Comparison of ENCODE assay signal across 10 cellular contexts in the genomic region with DNA sequence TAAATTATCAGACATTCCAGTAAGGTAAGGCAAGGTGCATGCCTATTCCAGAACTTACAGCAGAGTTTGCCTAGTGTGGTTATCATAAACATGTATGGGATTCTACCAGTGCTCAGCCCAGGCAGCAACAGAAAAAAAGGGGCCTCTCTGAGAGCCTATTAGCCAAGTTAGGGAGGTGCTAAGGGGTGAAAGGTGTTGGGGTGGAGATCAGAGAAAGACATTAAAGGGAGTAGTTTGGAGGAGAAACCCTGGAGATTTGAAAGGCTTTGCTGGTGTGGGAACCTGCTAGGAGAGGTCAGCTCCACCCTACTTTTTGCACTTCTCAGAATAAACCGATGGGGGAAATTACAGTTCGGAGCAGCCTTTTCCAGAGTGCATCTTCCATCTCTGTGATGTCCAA. TPM values are rescaled to one million over a fixed set of nuclear protein-coding genes. Genes with fewer than 3 reads are reported as not detected.
DNase-seq lines count a peak whose midpoint lies in the region; ATAC-seq, FAIRE-seq and TF ChIP-seq lines count a peak whose summit lies in the region.
"Had no signal": no experiment of that assay in that cellular context is flagged by ENCODE, and none has a peak within 500 bp of the region (broad histone marks: within the 10 kb centered on the region; RNA-seq: fewer than 3 reads in every experiment).

No MANE protein-coding gene starts in this region.

- POLR2A ChIA-PET in RWPE1 (lab: Yijun Ruan, JAX; ENCODE audit: low non-redundant PET), result no interaction called here

- H3K36me3 ChIP-seq in esophagus (ENCODE audit: control insufficient read depth in 2 of 2, insufficient read depth in 2 of 2, low read length in 1 of 2), result peaks cover 0 to 4% of the 10 kb centered on the region in 2 donors

- ATAC-seq in GM21367 (IDR thresholded peaks at IDR 0.05; ENCODE audit: unreplicated experiment), result no peak

- CTCF ChIA-PET in RWPE1 (lab: Yijun Ruan, JAX), result interaction anchor here (0.5 to 0.8 kb wide), 2 partner anchors 10 to 70 kb away, joined by 3 read pairs; no protein-coding TSS in a partner anchor

- no peak for TF ChIP-seq CTCF in GM20000 (IDR thresholded peaks at IDR 0.05; ENCODE audit: extremely low read depth, missing control alignments)
- no peak for TF ChIP-seq CTCF in RWPE1 (conservative IDR thresholded peaks at IDR 0.05; ENCODE audit: low read depth)

- WGBS in esophagus, 2 donors, result 20 to 39% methylated on average over 2 of the region's 2 CpGs

- DNase-seq in GM20000 (ENCODE audit: low spot score), result peak; percentile 9
- DNase-seq in RWPE1 (ENCODE audit: low spot score), result no peak
- DNase-seq in skeletal muscle cell (ENCODE audit: low read depth), result no peak
- DNase-seq in H54 (ENCODE audit: insufficient read length, low spot score), result no peak
- no peak for DNase-seq in occipital lobe (lab: John Stamatoyannopoulos, UW)
- no peak for DNase-seq in germinal center (ENCODE audit: low spot score)
- DNase-seq: foreskin melanocyte, NCI-H510A treated with DMSO at 0.1 percent for 48 hours had no signal

- H3K4me1 ChIP-seq in esophagus (ENCODE audit: control insufficient read depth in 2 of 2, insufficient read depth in 2 of 2, low read length in 1 of 2), result peaks cover 0 to 2% of the 10 kb centered on the region in 2 donors

- H3K9me3 ChIP-seq in esophagus (ENCODE audit: control insufficient read depth in 2 of 2, insufficient read depth in 1 of 2, low read depth in 1 of 2, low read length in 1 of 2), result no peaks in the 10 kb centered on the region

- no peak for TF ChIP-seq POLR2A in H54 (IDR thresholded peaks at IDR 0.05; ENCODE audit: low read depth, low read length)

- no peak for FAIRE-seq in H54 (lab: Jason Lieb, UNC)

- H3K27ac ChIP-seq in RWPE1 (peak overlapping the region; percentile 94), esophagus (ENCODE audit: low read depth in 2 of 2, low read length in 1 of 2) (peak overlapping the region; percentile 83 to 100)

- H3K27me3 ChIP-seq in esophagus (ENCODE audit: control insufficient read depth in 1 of 2, insufficient read depth in 2 of 2, low read length in 2 of 2), result no peaks in the 10 kb centered on the region

- H3K4me3 ChIP-seq in esophagus (ENCODE audit: low read depth in 1 of 2, low read length in 2 of 2) (peak overlapping the region in 1 of 2 donors; percentile 89), skeletal muscle cell (ENCODE audit: low read depth, low read length) (peak overlapping the region; percentile 99)

RNA-seq across cellular contexts. Expression of gene ARPC2, which starts 2.9 kb away (rescaled TPM):
- 100 to 1,000 TPM; 150 to 426 TPM for polyA plus RNA-seq in esophagus
- total RNA-seq in occipital lobe, result 110 TPM

RNA-seq across cellular contexts. Expression of gene GPBAR1, which starts 40.9 kb away (rescaled TPM):
- under 1 TPM; 0.29 to 0.45 TPM for polyA plus RNA-seq in esophagus
- total RNA-seq in occipital lobe, result not detected

RNA-seq across cellular contexts. Expression of gene AAMP, which starts 50.0 kb away (rescaled TPM):
- 10 to 100 TPM; 45.0 to 90.4 TPM for polyA plus RNA-seq in esophagus
- 105 TPM for total RNA-seq in occipital lobe

RNA-seq across cellular contexts. Expression of gene PNKD, which starts 50.4 kb away (rescaled TPM):
- polyA plus RNA-seq in esophagus, result 10 to 100 TPM; 50.1 to 54.9 TPM
- total RNA-seq in occipital lobe, result 18.2 TPM

RNA-seq across cellular contexts. Expression of gene CXCR1, which starts 53.2 kb away (rescaled TPM):
- under 1 TPM; 0.08 to 0.11 TPM for polyA plus RNA-seq in esophagus
- not detected for total RNA-seq in occipital lobe
